25 cellular contexts compared by ENCODE assay signal in the genomic region with DNA sequence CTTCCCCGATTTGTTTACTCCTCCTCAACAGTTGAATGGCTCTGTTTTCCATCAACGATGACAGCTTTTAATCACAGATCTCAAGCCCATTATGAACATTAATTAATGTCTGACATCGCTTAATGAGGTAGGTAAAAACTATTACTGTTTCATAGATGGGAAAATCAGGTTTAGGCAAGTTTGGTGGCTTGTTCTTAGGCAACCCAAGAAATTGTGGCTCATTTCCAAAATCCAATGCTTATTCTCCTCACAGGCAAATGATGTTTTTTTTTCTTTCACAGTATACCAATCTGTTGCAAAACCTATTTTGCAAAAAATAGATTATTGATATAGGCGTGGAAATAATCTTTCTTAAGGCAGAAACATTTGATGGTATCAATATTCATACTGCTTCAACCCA.
"Had no signal": no experiment of that assay in that cellular context is flagged by ENCODE, and none has a peak within 500 bp of the region (broad histone marks: within the 10 kb centered on the region; RNA-seq: fewer than 3 reads in every experiment).

No MANE protein-coding gene starts in this region.

- H3K27ac ChIP-seq: adrenal gland, VCaP had no signal

- H3K9me2 ChIP-seq: SK-N-SH had no signal

- H3K36me3 ChIP-seq: adrenal gland had no signal

- ATAC-seq: Panc1, Right ventricle myocardium inferior had no signal

- H3K9me3 ChIP-seq: SK-N-SH had no signal

- H3K4me2 ChIP-seq: SK-N-SH had no signal

- DNase-seq: activated CD4-positive, alpha-beta memory T cell treated with anti-CD3 and anti-CD28 coated beads for 36 hours; activated CD4-positive, alpha-beta T cell treated with anti-CD3 and anti-CD28 coated beads, Interleukin-2, amount 10 ng/mL, durations not matched to agents 7 days and 5 days; activated CD4-positive, CD25-positive, alpha-beta regulatory T cell; activated CD8-positive, alpha-beta memory T cell treated with anti-CD3 and anti-CD28 coated beads for 24 hours; activated naive CD4-positive, alpha-beta T cell treated with anti-CD3 and anti-CD28 coated beads, Interleukin-2, amount 50 U/mL, for 16 hours; activated naive CD8-positive, alpha-beta T cell treated with anti-CD3 and anti-CD28 coated beads, Interleukin-2, amount 10 ng/mL, durations not matched to agents 7 days and 5 days; adrenal gland; anterior cingulate cortex; Kasumi-1; KBM-7; NCI-H1048; NCI-H1417 treated with DMSO at 0.1 percent for 48 hours; NCI-H1694; NCI-H2029; NCI-H345; NCI-H510A; NCI-H526 treated with DMSO at 0.1 percent for 48 hours; NCI-H82; OCI-M1; RPMI8226; SK-N-SH; T-helper 1 cell had no signal

- H3K27me3 ChIP-seq: adrenal gland had no signal

- H3K9ac ChIP-seq: SK-N-SH had no signal

- H3K4me3 ChIP-seq: adrenal gland had no signal

- H3K4me1 ChIP-seq: adrenal gland had no signal
